14 cellular contexts compared by ENCODE assay signal in the genomic region with DNA sequence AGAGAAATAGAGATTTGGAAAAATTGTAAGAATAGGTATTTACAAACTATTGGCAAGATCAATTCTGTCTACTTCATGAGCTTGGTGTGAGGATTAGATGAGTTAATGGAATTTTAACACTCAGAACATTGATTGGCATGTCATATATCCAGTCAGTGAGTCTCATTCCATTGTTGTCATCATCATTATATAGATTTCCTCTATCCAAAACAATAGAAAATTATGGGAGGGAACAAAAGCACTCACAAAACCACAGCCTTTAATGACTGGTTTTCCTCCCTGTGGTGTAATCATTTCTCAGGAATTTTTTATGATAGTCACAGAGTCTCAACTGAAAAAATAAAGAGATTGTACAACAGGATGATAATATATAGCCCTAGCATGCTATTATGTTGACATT. TPM values are rescaled to one million over a fixed set of nuclear protein-coding genes. Genes with fewer than 3 reads are reported as not detected.
DNase-seq lines count a peak whose midpoint lies in the region; ATAC-seq and TF ChIP-seq lines count a peak whose summit lies in the region.
"Had no signal": no experiment of that assay in that cellular context is flagged by ENCODE, and none has a peak within 500 bp of the region (broad histone marks: within the 10 kb centered on the region; RNA-seq: fewer than 3 reads in every experiment).

No MANE protein-coding gene starts in this region.

- no peak for TF ChIP-seq CTCF in right atrium auricular region (IDR thresholded peaks at IDR 0.05)

- H3K36me3 ChIP-seq in right atrium auricular region: no peaks in the 10 kb centered on the region

- H3K4me3 ChIP-seq in right atrium auricular region: no peak overlapping the region
- H3K4me3 ChIP-seq: BLaER1, GM23338, SJCRH30 had no signal

- peak; percentile 41 for DNase-seq in COR-L47 (lab: John Stamatoyannopoulos, UW)
- peak; percentile 51 for DNase-seq in HS-5 (ENCODE audit: low read depth)
- DNase-seq in amniotic epithelial cell (ENCODE audit: low read depth): peak; percentile 58
- peak; percentile 27 for DNase-seq in glomerular visceral epithelial cell (ENCODE audit: extremely low spot score)
- DNase-seq in right atrium auricular region (ENCODE audit: low spot score): no peak
- DNase-seq: activated CD4-positive, alpha-beta T cell treated with anti-CD3 and anti-CD28 coated beads, Interleukin-2, amount 50 U/mL, for 1 hour; activated naive CD8-positive, alpha-beta T cell treated with anti-CD3 and anti-CD28 coated beads for 36 hours; NCI-H1092; SJCRH30 had no signal

- H3K27ac ChIP-seq in right atrium auricular region: no peak overlapping the region
- H3K27ac ChIP-seq: BLaER1, SJCRH30 had no signal

- ATAC-seq in GM18517 (IDR thresholded peaks at IDR 0.05; ENCODE audit: unreplicated experiment): no peak
- ATAC-seq in GM18498 (IDR thresholded peaks at IDR 0.05; ENCODE audit: unreplicated experiment): no peak
- no peak for ATAC-seq in GM21576 (IDR thresholded peaks at IDR 0.05; ENCODE audit: unreplicated experiment)
- ATAC-seq: GM23338 had no signal

- H3K27me3 ChIP-seq in right atrium auricular region: no peaks in the 10 kb centered on the region
- H3K27me3 ChIP-seq: BLaER1, SJCRH30 had no signal

- H3K9me3 ChIP-seq in right atrium auricular region: no peaks in the 10 kb centered on the region
- H3K9me3 ChIP-seq: BLaER1, SJCRH30 had no signal

- H3K4me1 ChIP-seq in right atrium auricular region: no peaks in the 10 kb centered on the region
- H3K4me1 ChIP-seq: BLaER1 had no signal

RNA-seq across cellular contexts. Expression of a gene that starts 21.1 kb away (rescaled TPM):
- 10 to 100 TPM; 11.8 to 13.1 TPM for total RNA-seq in right atrium auricular region

RNA-seq across cellular contexts. Expression of a gene that starts 51.0 kb away (rescaled TPM):
- total RNA-seq in right atrium auricular region: not detected
- total RNA-seq: GM23338, SJCRH30 had no signal
